In the genomic region with DNA sequence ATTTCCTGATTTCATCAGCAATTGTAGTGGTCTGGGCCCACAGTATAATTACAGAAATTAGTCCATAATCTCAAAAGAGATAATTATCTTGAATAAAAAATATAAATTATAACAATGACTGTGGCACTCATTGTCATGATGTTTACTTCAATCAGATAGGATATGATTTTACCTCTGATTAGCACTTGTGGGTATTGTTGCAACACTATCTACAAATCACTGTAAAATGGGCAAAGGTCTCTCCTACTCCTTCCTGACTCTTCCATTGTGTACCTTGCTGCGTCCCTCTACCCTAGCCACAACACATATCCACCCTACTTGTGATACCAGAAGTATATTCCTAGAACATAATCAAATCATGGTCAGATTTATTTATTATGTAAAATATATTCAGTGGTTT, we compare ENCODE assay signal across 21 cellular contexts.
"Had no signal": no experiment of that assay in that cellular context is flagged by ENCODE, and none has a peak within 500 bp of the region (broad histone marks: within the 10 kb centered on the region; RNA-seq: fewer than 3 reads in every experiment).

No MANE protein-coding gene starts in this region.

- H3K4me3 Mint-ChIP-seq: activated CD8-positive, alpha-beta T cell treated with anti-CD3 and anti-CD28 coated beads, Interleukin-2, amount 10 ng/mL, durations not matched to agents 7 days and 5 days; activated naive CD4-positive, alpha-beta T cell treated with anti-CD3 and anti-CD28 coated beads for 36 hours; activated naive CD8-positive, alpha-beta T cell; WTC11 had no signal

- H3K27me3 Mint-ChIP-seq: activated naive CD8-positive, alpha-beta T cell had no signal

- DNase-seq: activated CD4-positive, alpha-beta T cell treated with anti-CD3 and anti-CD28 coated beads for 48 hours; activated CD4-positive, alpha-beta T cell treated with anti-CD3 and anti-CD28 coated beads, Interleukin-2, amount 50 U/mL, for 4 hours; activated CD4-positive, CD25-positive, alpha-beta regulatory T cell treated with anti-CD3 and anti-CD28 coated beads, Interleukin-2, amount 50 U/mL, for 72 hours; activated CD8-positive, alpha-beta memory T cell treated with anti-CD3 and anti-CD28 coated beads, Interleukin-2, amount 50 U/mL, for 48 hours; activated CD8-positive, alpha-beta T cell treated with anti-CD3 and anti-CD28 coated beads, Interleukin-2, amount 10 ng/mL, durations not matched to agents 7 days and 5 days; activated effector memory CD4-positive, alpha-beta T cell treated with anti-CD3 and anti-CD28 coated beads, Interleukin-2, amount 50 U/mL, for 16 hours; activated naive CD4-positive, alpha-beta T cell treated with anti-CD3 and anti-CD28 coated beads for 36 hours; activated T-cell treated with anti-CD3 and anti-CD28 coated beads, Interleukin-2, amount 50 U/mL, for 1 hour; amygdala; brain microvascular endothelial cell; Kasumi-1; NCI-H146; NCI-H2029; NCI-H2107; NCI-H2171 treated with DMSO at 0.1 percent for 48 hours; NCI-H226; NCI-H526 treated with DMSO at 0.1 percent for 48 hours; NCI-H82; SIG-M5 had no signal

- H3K36me3 ChIP-seq: brain microvascular endothelial cell had no signal

- H3K27ac Mint-ChIP-seq: activated CD8-positive, alpha-beta T cell treated with anti-CD3 and anti-CD28 coated beads, Interleukin-2, amount 10 ng/mL, durations not matched to agents 7 days and 5 days; activated naive CD4-positive, alpha-beta T cell treated with anti-CD3 and anti-CD28 coated beads for 36 hours; activated naive CD8-positive, alpha-beta T cell; WTC11 had no signal

- H3K36me3 Mint-ChIP-seq: WTC11 had no signal

- ATAC-seq: WTC11 had no signal

- H3K27me3 ChIP-seq: brain microvascular endothelial cell had no signal

- H3K27ac ChIP-seq: brain microvascular endothelial cell had no signal

- H3K4me1 Mint-ChIP-seq: WTC11 had no signal
